ENCODE assay signal across 16 cellular contexts in genomic region chr17:75898065-75898464, GRCh38. TPM values are rescaled to one million over a fixed set of nuclear protein-coding genes. Genes with fewer than 3 reads are reported as not detected.
A peak's percentile ranks its signal among the peaks of the same experiment; 100 is the strongest.
DNase-seq lines count a peak whose midpoint lies in the region; ATAC-seq, FAIRE-seq and TF ChIP-seq lines count a peak whose summit lies in the region.
"Had no signal": no experiment of that assay in that cellular context is flagged by ENCODE, and none has a peak within 500 bp of the region (broad histone marks: within the 10 kb centered on the region; RNA-seq: fewer than 3 reads in every experiment).

No MANE protein-coding gene starts in this region.

- no peak for ATAC-seq in activated naive CD8-positive, alpha-beta T cell treated with anti-CD3 and anti-CD28 coated beads, Interleukin-2, amount 50 U/mL, for 24 hours
- ATAC-seq in HepG2 = no peak

- H3K36me3 Mint-ChIP-seq in activated naive CD8-positive, alpha-beta T cell = no peaks in the 10 kb centered on the region
- peaks cover 14% of the 10 kb centered on the region for H3K36me3 Mint-ChIP-seq in activated naive CD8-positive, alpha-beta T cell treated with anti-CD3 and anti-CD28 coated beads, Interleukin-2, amount 50 U/mL, for 24 hours (ENCODE audit: low read depth)

- H3K27ac Mint-ChIP-seq in activated naive CD8-positive, alpha-beta T cell = peak overlapping the region; percentile 64
- H3K27ac Mint-ChIP-seq in activated naive CD8-positive, alpha-beta T cell treated with anti-CD3 and anti-CD28 coated beads, Interleukin-2, amount 50 U/mL, for 24 hours = no peak overlapping the region

- TF ChIP-seq POLR2A in HepG2 (IDR thresholded peaks at IDR 0.05; ENCODE audit: insufficient read depth in 1 of 2, low read depth in 2 of 2, low read length in 2 of 2) (no peak), transverse colon (IDR thresholded peaks at IDR 0.05) (no peak)

- in situ Hi-C loops in HepG2 (cut with HindIII; ENCODE audit: extremely low pct_ligation_motif_present, low pct_unique_long_range_greater_than_20kb) = no loop called here
- in situ Hi-C loops in transverse colon (cut with MboI; ENCODE audit: low pct_ligation_motif_present in 1 of 4, low pct_unique_long_range_greater_than_20kb in 1 of 4, low sequenced_read_pairs in 3 of 4) = loop anchor here in 1 of 4 donors (25.0 kb wide), 1 partner anchor 136 kb away; the partner anchor contains the start of gene GALK1

- TF ChIP-seq CTCF in VCaP (conservative IDR thresholded peaks at IDR 0.05) (no peak), HepG2 (CRISPR knock-in tag; IDR thresholded peaks at IDR 0.05) (no peak), transverse colon (IDR thresholded peaks at IDR 0.05) (no peak)

- no peaks in the 10 kb centered on the region for H4K20me1 ChIP-seq in HepG2 (ENCODE audit: insufficient read depth, low read length)

- no peaks in the 10 kb centered on the region for H3K9me3 ChIP-seq in HepG2 (ENCODE audit: low read length)
- no peaks in the 10 kb centered on the region for H3K9me3 ChIP-seq in transverse colon
- H3K9me3 ChIP-seq: colonic mucosa, esophagus squamous epithelium, SJCRH30 had no signal

- no TSS peak for BruUV-seq in HepG2 (replicated peaks; lab: Mats Ljungman, UMichigan)

- peaks cover 23% of the 10 kb centered on the region for H3K4me1 Mint-ChIP-seq in activated naive CD8-positive, alpha-beta T cell (ENCODE audit: low read depth)
- peaks cover 27% of the 10 kb centered on the region for H3K4me1 Mint-ChIP-seq in activated naive CD8-positive, alpha-beta T cell treated with anti-CD3 and anti-CD28 coated beads, Interleukin-2, amount 50 U/mL, for 24 hours

- intact Hi-C loops in HepG2 (cut with micrococcal nuclease; ENCODE audit: unreplicated experiment) = no loop called here
- intact Hi-C loops in transverse colon (cut with DNase I; ENCODE audit: low total_unique reads) = no loop called here

- no peak for TF ChIP-seq EP300 in HepG2 (IDR thresholded peaks at IDR 0.05; ENCODE audit: low read depth in 2 of 2, low read length in 2 of 2)
- TF ChIP-seq EP300 in HepG2 (CRISPR knock-in tag; IDR thresholded peaks at IDR 0.05; ENCODE audit: borderline replicate concordance) = no peak
- no peak for TF ChIP-seq EP300 in transverse colon (IDR thresholded peaks at IDR 0.05; ENCODE audit: low read depth)

- no peak for DNase-seq in activated naive CD8-positive, alpha-beta T cell treated with anti-CD3 and anti-CD28 coated beads, Interleukin-2, amount 50 U/mL, for 24 hours
- DNase-seq in HepG2 (ENCODE audit: low spot score) (no peak), transverse colon (no peak), HPDE6-E6E7 (ENCODE audit: extremely low spot score) (no peak), NCI-H2171 treated with DMSO at 0.1 percent for 48 hours (lab: John Stamatoyannopoulos, UW) (no peak)
- no peak for DNase-seq in stimulated activated CD8-positive, alpha-beta memory T cell treated with anti-CD3 and anti-CD28 coated beads, Interleukin-4, amount 100 ng/mL, for 48 hours
- DNase-seq: colonic mucosa; esophagus squamous epithelium; KBM-7; NCI-H1105 treated with DMSO at 0.1 percent for 48 hours; NCI-H345; SJCRH30; stimulated activated CD4-positive, alpha-beta T cell treated with anti-CD3 and anti-CD28 coated beads, Interleukin-4, amount 100 ng/mL, for 1 hour had no signal

- TF ChIP-seq RAD21 in HepG2 (CRISPR knock-in tag; IDR thresholded peaks at IDR 0.05) = no peak

- POLR2A ChIA-PET in HepG2 (lab: Yijun Ruan, JAX) = interaction anchor here (0.8 to 12.9 kb wide), 6 partner anchors 18 to 105 kb away, joined by 3 to 423 read pairs (median 6); partner anchors contain the start of genes CDK3, TRIM47 and WBP2

- H3K4me2 ChIP-seq in HepG2 (ENCODE audit: low read depth, low read length) = no peak overlapping the region

- no peak overlapping the region for H2AFZ ChIP-seq in HepG2 (ENCODE audit: low read length)
- H2AFZ ChIP-seq: hepatocyte had no signal

- H3K27me3 ChIP-seq in HepG2 (ENCODE audit: control insufficient read depth in 1 of 2, insufficient read depth in 2 of 2, low read length in 2 of 2) (no peaks in the 10 kb centered on the region), transverse colon (no peaks in the 10 kb centered on the region)
- H3K27me3 ChIP-seq: colonic mucosa, esophagus squamous epithelium, hepatocyte, SJCRH30 had no signal

- peaks cover 16% of the 10 kb centered on the region for H3K79me2 ChIP-seq in HepG2 (ENCODE audit: insufficient read depth, low read length)

- no peak for FAIRE-seq in HepG2 (lab: Jason Lieb, UNC)

- WGBS in HepG2 (ENCODE audit: low lambda C conversion rate) = 92% methylated on average over 5 of the region's 8 CpGs
- WGBS in transverse colon (ENCODE audit: low coverage in 1 of 2), 2 donors = 80 to 83% methylated on average over 4 to 7 of the region's 8 CpGs

- H3K9ac ChIP-seq in HepG2 (ENCODE audit: insufficient read depth, low read depth, low read length) = no peak overlapping the region

- H3K4me3 ChIP-seq in HepG2 (replicated peaks in 1 of 3; ENCODE audit: insufficient read depth in 1 of 3, low read depth in 2 of 3, low read length in 3 of 3) (no peak overlapping the region), transverse colon (no peak overlapping the region)
- H3K4me3 ChIP-seq: colonic mucosa, hepatocyte, SJCRH30 had no signal

- peaks cover 41% of the 10 kb centered on the region for H3K4me1 ChIP-seq in HepG2 (ENCODE audit: insufficient read depth, low read length)
- peaks cover 21 to 26% (median 24%) of the 10 kb centered on the region in 4 donors for H3K4me1 ChIP-seq in transverse colon
- H3K4me1 ChIP-seq: SJCRH30 had no signal

- CTCF ChIA-PET in HepG2 (lab: Yijun Ruan, JAX; ENCODE audit: low intra/inter-chr PET ratio, low total read pairs) = no interaction called here

- H3K36me3 ChIP-seq in HepG2 (replicated peaks in 1 of 2; ENCODE audit: control insufficient read depth in 1 of 2, insufficient read depth in 2 of 2, low read length in 2 of 2) (peaks cover 28 to 52% of the 10 kb centered on the region in 2 experiments), transverse colon (peaks cover 0 to 28% (median 2%) of the 10 kb centered on the region in 4 donors)

- H3K4me3 Mint-ChIP-seq in activated naive CD8-positive, alpha-beta T cell = peak overlapping the region; percentile 66
- no peak overlapping the region for H3K4me3 Mint-ChIP-seq in activated naive CD8-positive, alpha-beta T cell treated with anti-CD3 and anti-CD28 coated beads, Interleukin-2, amount 50 U/mL, for 24 hours

- no peaks in the 10 kb centered on the region for H3K27me3 Mint-ChIP-seq in activated naive CD8-positive, alpha-beta T cell
- no peaks in the 10 kb centered on the region for H3K27me3 Mint-ChIP-seq in activated naive CD8-positive, alpha-beta T cell treated with anti-CD3 and anti-CD28 coated beads, Interleukin-2, amount 50 U/mL, for 24 hours

- H3K27ac ChIP-seq in VCaP (peak overlapping the region; percentile 96), HepG2 (ENCODE audit: extremely low read length, insufficient read depth, low read length) (no peak overlapping the region), transverse colon (peak overlapping the region; percentile 90 to 98 (median 97))
- H3K27ac ChIP-seq: SJCRH30 had no signal

- H3K9me3 Mint-ChIP-seq in activated naive CD8-positive, alpha-beta T cell (ENCODE audit: low read depth) = no peaks in the 10 kb centered on the region
- no peaks in the 10 kb centered on the region for H3K9me3 Mint-ChIP-seq in activated naive CD8-positive, alpha-beta T cell treated with anti-CD3 and anti-CD28 coated beads, Interleukin-2, amount 50 U/mL, for 24 hours

RNA-seq across cellular contexts. Expression of gene TRIM65, which starts 1.3 kb away (rescaled TPM):
- 22.4 and 24.6 TPM in 2 replicates for total RNA-seq in HepG2 (2016; rRNA removed; fragmentation: Illumina TruSeq; extraction: Trizol)
- total RNA-seq in HepG2 (2016; cell fraction: cytosol; rRNA removed; fragmentation: Illumina TruSeq; extraction: Trizol; ENCODE audit: low read depth) = 3.6 and 3.8 TPM in 2 replicates
- total RNA-seq in HepG2 (2016; cell fraction: insoluble cytoplasmic fraction; rRNA removed; fragmentation: Illumina TruSeq; extraction: Trizol) = 23.0 and 23.6 TPM in 2 replicates
- 8.9 and 9.0 TPM in 2 replicates for total RNA-seq in HepG2 (2016; cell fraction: membrane; rRNA removed; fragmentation: Illumina TruSeq; extraction: Trizol)
- 11.5 and 14.9 TPM in 2 replicates for total RNA-seq in HepG2 (2016; cell fraction: nucleus; rRNA removed; fragmentation: Illumina TruSeq; extraction: Trizol)
- polyA plus RNA-seq in HepG2 (2011; rRNA removed) = 10.3 and 15.2 TPM in 2 replicates
- 10.5 and 11.9 TPM in 2 replicates for polyA plus RNA-seq in HepG2 (2011; cell fraction: cytosol; rRNA removed)
- 14.3 and 15.6 TPM in 2 replicates for polyA plus RNA-seq in HepG2 (2011; cell fraction: nucleus; rRNA removed)
- 9.0 and 10.3 TPM in 2 replicates for polyA plus RNA-seq in HepG2 (2012)
- polyA plus RNA-seq in HepG2 (2016; cell fraction: cytosol; fragmentation: Illumina TruSeq; extraction: Trizol; ENCODE audit: low read depth) = 2.4 and 2.5 TPM in 2 replicates
- polyA plus RNA-seq in HepG2 (2016; cell fraction: insoluble cytoplasmic fraction; fragmentation: Illumina TruSeq; extraction: Trizol; ENCODE audit: low read depth) = 18.6 and 20.0 TPM in 2 replicates
- polyA plus RNA-seq in HepG2 (2016; cell fraction: membrane; fragmentation: Illumina TruSeq; extraction: Trizol; ENCODE audit: low read depth) = 5.1 and 5.7 TPM in 2 replicates
- polyA plus RNA-seq in HepG2 (2016; cell fraction: nucleus; fragmentation: Illumina TruSeq; extraction: Trizol; ENCODE audit: insufficient read depth, low read depth) = 31.5 and 31.7 TPM in 2 replicates
- polyA minus RNA-seq in HepG2 (2011; rRNA and poly(A)+ RNA removed; ENCODE audit: low replicate concordance) = 13.4 and 15.0 TPM in 2 replicates
- 8.8 and 8.9 TPM in 2 replicates for polyA minus RNA-seq in HepG2 (2011; cell fraction: cytosol; rRNA and poly(A)+ RNA removed)
- polyA minus RNA-seq in HepG2 (2011; cell fraction: nucleus; rRNA and poly(A)+ RNA removed) = 4.0 and 5.3 TPM in 2 replicates
- total RNA-seq in transverse colon = 10 to 100 TPM; 16.8 to 21.7 (median 20.5) TPM

RNA-seq across cellular contexts. Expression of gene MRPL38, which starts 6.6 kb away (rescaled TPM):
- total RNA-seq in HepG2 (2016; rRNA removed; fragmentation: Illumina TruSeq; extraction: Trizol) (88.8 and 125 TPM in 2 replicates), transverse colon (100 to 1,000 TPM in 1 of 4 donors, 10 to 100 TPM in 3; 40.6 to 117 (median 48.5) TPM)
- total RNA-seq in HepG2 (2016; cell fraction: cytosol; rRNA removed; fragmentation: Illumina TruSeq; extraction: Trizol; ENCODE audit: low read depth) = 53.2 and 53.6 TPM in 2 replicates
- 73.5 and 128 TPM in 2 replicates for total RNA-seq in HepG2 (2016; cell fraction: insoluble cytoplasmic fraction; rRNA removed; fragmentation: Illumina TruSeq; extraction: Trizol)
- 62.4 and 67.5 TPM in 2 replicates for total RNA-seq in HepG2 (2016; cell fraction: membrane; rRNA removed; fragmentation: Illumina TruSeq; extraction: Trizol)
- total RNA-seq in HepG2 (2016; cell fraction: nucleus; rRNA removed; fragmentation: Illumina TruSeq; extraction: Trizol) = 71.0 and 89.4 TPM in 2 replicates
- 83.7 and 91.0 TPM in 2 replicates for polyA plus RNA-seq in HepG2 (2011; rRNA removed)
- 36.5 and 58.7 TPM in 2 replicates for polyA plus RNA-seq in HepG2 (2011; cell fraction: cytosol; rRNA removed)
- polyA plus RNA-seq in HepG2 (2011; cell fraction: nucleus; rRNA removed) = 354 and 357 TPM in 2 replicates
- 56.1 and 67.2 TPM in 2 replicates for polyA plus RNA-seq in HepG2 (2012)
- 36.0 and 42.4 TPM in 2 replicates for polyA plus RNA-seq in HepG2 (2016; cell fraction: cytosol; fragmentation: Illumina TruSeq; extraction: Trizol; ENCODE audit: low read depth)
- polyA plus RNA-seq in HepG2 (2016; cell fraction: insoluble cytoplasmic fraction; fragmentation: Illumina TruSeq; extraction: Trizol; ENCODE audit: low read depth) = 69.7 and 88.6 TPM in 2 replicates
- polyA plus RNA-seq in HepG2 (2016; cell fraction: membrane; fragmentation: Illumina TruSeq; extraction: Trizol; ENCODE audit: low read depth) = 48.5 and 49.3 TPM in 2 replicates
- polyA plus RNA-seq in HepG2 (2016; cell fraction: nucleus; fragmentation: Illumina TruSeq; extraction: Trizol; ENCODE audit: insufficient read depth, low read depth) = 191 and 212 TPM in 2 replicates
- 110 and 142 TPM in 2 replicates for polyA minus RNA-seq in HepG2 (2011; rRNA and poly(A)+ RNA removed; ENCODE audit: low replicate concordance)
- 44.8 and 58.7 TPM in 2 replicates for polyA minus RNA-seq in HepG2 (2011; cell fraction: cytosol; rRNA and poly(A)+ RNA removed)
- 57.4 and 57.8 TPM in 2 replicates for polyA minus RNA-seq in HepG2 (2011; cell fraction: nucleus; rRNA and poly(A)+ RNA removed)

RNA-seq across cellular contexts. Expression of gene TRIM47, which starts 19.7 kb away (rescaled TPM):
- total RNA-seq in HepG2 (2016; rRNA removed; fragmentation: Illumina TruSeq; extraction: Trizol) (59.7 and 82.0 TPM in 2 replicates), transverse colon (100 to 1,000 TPM in 1 of 4 donors, 10 to 100 TPM in 3; 38.6 to 118 (median 41.0) TPM)
- total RNA-seq in HepG2 (2016; cell fraction: cytosol; rRNA removed; fragmentation: Illumina TruSeq; extraction: Trizol; ENCODE audit: low read depth) = 24.8 and 27.6 TPM in 2 replicates
- total RNA-seq in HepG2 (2016; cell fraction: insoluble cytoplasmic fraction; rRNA removed; fragmentation: Illumina TruSeq; extraction: Trizol) = 52.0 and 87.1 TPM in 2 replicates
- 34.8 and 37.7 TPM in 2 replicates for total RNA-seq in HepG2 (2016; cell fraction: membrane; rRNA removed; fragmentation: Illumina TruSeq; extraction: Trizol)
- total RNA-seq in HepG2 (2016; cell fraction: nucleus; rRNA removed; fragmentation: Illumina TruSeq; extraction: Trizol) = 65.7 and 73.6 TPM in 2 replicates
- polyA plus RNA-seq in HepG2 (2011; rRNA removed) = 33.5 and 45.8 TPM in 2 replicates
- 29.2 and 33.8 TPM in 2 replicates for polyA plus RNA-seq in HepG2 (2011; cell fraction: cytosol; rRNA removed)
- polyA plus RNA-seq in HepG2 (2011; cell fraction: nucleus; rRNA removed) = 126 and 158 TPM in 2 replicates
- polyA plus RNA-seq in HepG2 (2012) = 46.3 and 58.3 TPM in 2 replicates
- polyA plus RNA-seq in HepG2 (2016; cell fraction: cytosol; fragmentation: Illumina TruSeq; extraction: Trizol; ENCODE audit: low read depth) = 11.8 and 13.6 TPM in 2 replicates
- polyA plus RNA-seq in HepG2 (2016; cell fraction: insoluble cytoplasmic fraction; fragmentation: Illumina TruSeq; extraction: Trizol; ENCODE audit: low read depth) = 67.4 and 93.5 TPM in 2 replicates
- 24.7 and 30.6 TPM in 2 replicates for polyA plus RNA-seq in HepG2 (2016; cell fraction: membrane; fragmentation: Illumina TruSeq; extraction: Trizol; ENCODE audit: low read depth)
- polyA plus RNA-seq in HepG2 (2016; cell fraction: nucleus; fragmentation: Illumina TruSeq; extraction: Trizol; ENCODE audit: insufficient read depth, low read depth) = 129 and 138 TPM in 2 replicates
- polyA minus RNA-seq in HepG2 (2011; rRNA and poly(A)+ RNA removed; ENCODE audit: low replicate concordance) = 24.4 and 64.0 TPM in 2 replicates
- polyA minus RNA-seq in HepG2 (2011; cell fraction: cytosol; rRNA and poly(A)+ RNA removed) = 30.4 and 41.4 TPM in 2 replicates
- 31.9 and 40.8 TPM in 2 replicates for polyA minus RNA-seq in HepG2 (2011; cell fraction: nucleus; rRNA and poly(A)+ RNA removed)

RNA-seq across cellular contexts. Expression of gene FBF1, which starts 42.8 kb away (rescaled TPM):
- total RNA-seq in HepG2 (2016; rRNA removed; fragmentation: Illumina TruSeq; extraction: Trizol) (3.5 and 8.1 TPM in 2 replicates), transverse colon (10 to 100 TPM in 2 of 4 donors, 1 to 10 TPM in 2; 2.9 to 29.9 (median 7.9) TPM)
- 9.1 and 11.4 TPM in 2 replicates for total RNA-seq in HepG2 (2016; cell fraction: cytosol; rRNA removed; fragmentation: Illumina TruSeq; extraction: Trizol; ENCODE audit: low read depth)
- 2.6 and 8.5 TPM in 2 replicates for total RNA-seq in HepG2 (2016; cell fraction: insoluble cytoplasmic fraction; rRNA removed; fragmentation: Illumina TruSeq; extraction: Trizol)
- 4.8 and 6.0 TPM in 2 replicates for total RNA-seq in HepG2 (2016; cell fraction: membrane; rRNA removed; fragmentation: Illumina TruSeq; extraction: Trizol)
- total RNA-seq in HepG2 (2016; cell fraction: nucleus; rRNA removed; fragmentation: Illumina TruSeq; extraction: Trizol) = 10.2 TPM in 2 replicates
- 2.4 and 2.7 TPM in 2 replicates for polyA plus RNA-seq in HepG2 (2011; rRNA removed)
- 0.77 and 1.5 TPM in 2 replicates for polyA plus RNA-seq in HepG2 (2011; cell fraction: cytosol; rRNA removed)
- polyA plus RNA-seq in HepG2 (2011; cell fraction: nucleus; rRNA removed) = 17.0 and 21.4 TPM in 2 replicates
- 1.5 and 1.6 TPM in 2 replicates for polyA plus RNA-seq in HepG2 (2012)
- 1.0 and 1.8 TPM in 2 replicates for polyA plus RNA-seq in HepG2 (2016; cell fraction: cytosol; fragmentation: Illumina TruSeq; extraction: Trizol; ENCODE audit: low read depth)
- 1.8 and 3.2 TPM in 2 replicates for polyA plus RNA-seq in HepG2 (2016; cell fraction: insoluble cytoplasmic fraction; fragmentation: Illumina TruSeq; extraction: Trizol; ENCODE audit: low read depth)
- 1.5 and 2.3 TPM in 2 replicates for polyA plus RNA-seq in HepG2 (2016; cell fraction: membrane; fragmentation: Illumina TruSeq; extraction: Trizol; ENCODE audit: low read depth)
- polyA plus RNA-seq in HepG2 (2016; cell fraction: nucleus; fragmentation: Illumina TruSeq; extraction: Trizol; ENCODE audit: insufficient read depth, low read depth) = 19.0 and 21.2 TPM in 2 replicates
- polyA minus RNA-seq in HepG2 (2011; rRNA and poly(A)+ RNA removed; ENCODE audit: low replicate concordance) = 2.2 and 13.0 TPM in 2 replicates
- polyA minus RNA-seq in HepG2 (2011; cell fraction: cytosol; rRNA and poly(A)+ RNA removed) = 1.2 and 2.1 TPM in 2 replicates
- polyA minus RNA-seq in HepG2 (2011; cell fraction: nucleus; rRNA and poly(A)+ RNA removed) = 6.3 and 6.5 TPM in 2 replicates

RNA-seq across cellular contexts. Expression of gene WBP2, which starts 42.9 kb away (rescaled TPM):
- total RNA-seq in HepG2 (2016; rRNA removed; fragmentation: Illumina TruSeq; extraction: Trizol) (28.2 and 29.2 TPM in 2 replicates), transverse colon (10 to 100 TPM; 27.7 to 75.1 (median 56.8) TPM)
- total RNA-seq in HepG2 (2016; cell fraction: cytosol; rRNA removed; fragmentation: Illumina TruSeq; extraction: Trizol; ENCODE audit: low read depth) = 15.4 and 19.3 TPM in 2 replicates
- total RNA-seq in HepG2 (2016; cell fraction: insoluble cytoplasmic fraction; rRNA removed; fragmentation: Illumina TruSeq; extraction: Trizol) = 23.5 and 33.2 TPM in 2 replicates
- total RNA-seq in HepG2 (2016; cell fraction: membrane; rRNA removed; fragmentation: Illumina TruSeq; extraction: Trizol) = 22.1 and 25.3 TPM in 2 replicates
- total RNA-seq in HepG2 (2016; cell fraction: nucleus; rRNA removed; fragmentation: Illumina TruSeq; extraction: Trizol) = 17.9 and 23.5 TPM in 2 replicates
- polyA plus RNA-seq in HepG2 (2011; rRNA removed) = 29.5 and 34.6 TPM in 2 replicates
- 24.9 and 26.1 TPM in 2 replicates for polyA plus RNA-seq in HepG2 (2011; cell fraction: cytosol; rRNA removed)
- 77.1 and 77.4 TPM in 2 replicates for polyA plus RNA-seq in HepG2 (2011; cell fraction: nucleus; rRNA removed)
- polyA plus RNA-seq in HepG2 (2012) = 95.2 and 97.1 TPM in 2 replicates
- polyA plus RNA-seq in HepG2 (2016; cell fraction: cytosol; fragmentation: Illumina TruSeq; extraction: Trizol; ENCODE audit: low read depth) = 14.4 and 17.2 TPM in 2 replicates
- polyA plus RNA-seq in HepG2 (2016; cell fraction: insoluble cytoplasmic fraction; fragmentation: Illumina TruSeq; extraction: Trizol; ENCODE audit: low read depth) = 51.6 and 76.7 TPM in 2 replicates
- 27.3 and 29.7 TPM in 2 replicates for polyA plus RNA-seq in HepG2 (2016; cell fraction: membrane; fragmentation: Illumina TruSeq; extraction: Trizol; ENCODE audit: low read depth)
- 87.1 and 89.4 TPM in 2 replicates for polyA plus RNA-seq in HepG2 (2016; cell fraction: nucleus; fragmentation: Illumina TruSeq; extraction: Trizol; ENCODE audit: insufficient read depth, low read depth)
- polyA minus RNA-seq in HepG2 (2011; rRNA and poly(A)+ RNA removed; ENCODE audit: low replicate concordance) = 39.8 and 42.3 TPM in 2 replicates
- polyA minus RNA-seq in HepG2 (2011; cell fraction: cytosol; rRNA and poly(A)+ RNA removed) = 35.5 and 39.9 TPM in 2 replicates
- polyA minus RNA-seq in HepG2 (2011; cell fraction: nucleus; rRNA and poly(A)+ RNA removed) = 30.1 and 38.2 TPM in 2 replicates
